ENCODE assay signal across 1 cellular context in the genomic region with DNA sequence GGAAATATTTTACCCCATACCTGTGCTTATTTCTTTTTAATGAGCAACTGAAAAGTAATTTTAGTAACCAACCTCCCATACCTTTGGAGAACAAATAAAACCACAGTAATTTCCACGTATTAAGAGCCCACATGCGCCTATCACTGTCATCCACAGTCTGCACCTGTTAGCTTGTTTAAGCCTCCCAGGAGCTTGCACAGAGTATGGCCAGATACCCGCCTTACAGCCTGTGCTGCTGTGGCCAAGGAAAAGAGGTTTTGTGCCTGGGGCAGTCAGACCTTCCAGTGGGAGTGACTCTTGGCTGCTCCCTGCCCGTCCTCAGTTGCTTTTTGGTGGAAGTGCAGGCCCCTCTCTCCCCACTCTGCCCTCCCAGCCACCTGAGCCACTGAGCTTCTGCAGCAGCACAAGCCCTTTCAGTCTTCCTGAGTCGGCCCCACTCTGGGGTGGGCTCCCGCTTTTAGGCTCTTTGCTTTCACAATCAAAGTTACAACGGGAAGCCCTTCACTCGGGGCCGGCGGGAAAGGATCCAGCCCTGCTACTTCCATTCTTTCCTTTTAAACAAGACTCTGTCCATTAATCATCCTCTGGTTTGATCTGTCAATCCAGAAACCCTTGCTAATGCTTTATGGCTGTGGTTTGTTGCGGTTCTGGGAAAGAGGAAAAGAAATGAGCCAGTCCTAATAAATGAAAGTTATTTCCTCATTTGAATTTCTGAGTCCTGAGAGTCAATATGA.
TF ChIP-seq lines count a peak whose summit lies in the region.

No MANE protein-coding gene starts in this region.

TF ChIP-seq in HEK293, 187 proteins besides CTCF, POLR2A, EP300 and RAD21 (continued from another document):
- TF ChIP-seq, protein P1, sequence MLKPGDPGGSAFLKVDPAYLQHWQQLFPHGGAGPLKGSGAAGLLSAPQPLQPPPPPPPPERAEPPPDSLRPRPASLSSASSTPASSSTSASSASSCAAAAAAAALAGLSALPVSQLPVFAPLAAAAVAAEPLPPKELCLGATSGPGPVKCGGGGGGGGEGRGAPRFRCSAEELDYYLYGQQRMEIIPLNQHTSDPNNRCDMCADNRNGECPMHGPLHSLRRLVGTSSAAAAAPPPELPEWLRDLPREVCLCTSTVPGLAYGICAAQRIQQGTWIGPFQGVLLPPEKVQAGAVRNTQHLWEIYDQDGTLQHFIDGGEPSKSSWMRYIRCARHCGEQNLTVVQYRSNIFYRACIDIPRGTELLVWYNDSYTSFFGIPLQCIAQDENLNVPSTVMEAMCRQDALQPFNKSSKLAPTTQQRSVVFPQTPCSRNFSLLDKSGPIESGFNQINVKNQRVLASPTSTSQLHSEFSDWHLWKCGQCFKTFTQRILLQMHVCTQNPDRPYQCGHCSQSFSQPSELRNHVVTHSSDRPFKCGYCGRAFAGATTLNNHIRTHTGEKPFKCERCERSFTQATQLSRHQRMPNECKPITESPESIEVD (tag by site-specific recombination; IDR thresholded peaks at IDR 0.05): no peak
